Comparison of ENCODE assay signal across 9 cellular contexts in genomic region chr2:103161456-103162289, GRCh38.
DNase-seq lines count a peak whose midpoint lies in the region; ATAC-seq and TF ChIP-seq lines count a peak whose summit lies in the region.
"Had no signal": no experiment of that assay in that cellular context is flagged by ENCODE, and none has a peak within 500 bp of the region (broad histone marks: within the 10 kb centered on the region; RNA-seq: fewer than 3 reads in every experiment).

No MANE protein-coding gene starts in this region.

- no peak overlapping the region for H3K4me3 ChIP-seq in lung

- TF ChIP-seq CTCF in chondrocyte (IDR thresholded peaks at IDR 0.05) (peak; percentile 96), lung (IDR thresholded peaks at IDR 0.05; ENCODE audit: control extremely low read depth, extremely low read depth) (peak; percentile 15)

- H3K4me3 Mint-ChIP-seq in chondrocyte (ENCODE audit: unreplicated experiment) = no peak overlapping the region
- H3K4me3 Mint-ChIP-seq: naive B cell had no signal

- no peaks in the 10 kb centered on the region for H3K9me3 ChIP-seq in lung (ENCODE audit: control insufficient read depth in 2 of 2, insufficient read depth in 1 of 2, low read length in 1 of 2)

- H3K36me3 ChIP-seq in lung (ENCODE audit: control insufficient read depth in 2 of 2, insufficient read depth in 2 of 2, low read length in 2 of 2) = no peaks in the 10 kb centered on the region

- no peaks in the 10 kb centered on the region for H3K9me3 Mint-ChIP-seq in chondrocyte (ENCODE audit: low read depth)

- no peaks in the 10 kb centered on the region for H3K36me3 Mint-ChIP-seq in chondrocyte (ENCODE audit: low read depth)
- H3K36me3 Mint-ChIP-seq: naive B cell had no signal

- no peaks in the 10 kb centered on the region for H3K4me1 ChIP-seq in lung (ENCODE audit: control insufficient read depth in 2 of 2, insufficient read depth in 2 of 2, low read length in 2 of 2)

- ATAC-seq in GM18867 (IDR thresholded peaks at IDR 0.05; ENCODE audit: unreplicated experiment) = peak; percentile 80
- ATAC-seq in HG03558 (IDR thresholded peaks at IDR 0.05; ENCODE audit: extremely low read depth, unreplicated experiment) = peak; percentile 71
- ATAC-seq in lung (ENCODE audit: insufficient read depth, low FRiP score) = no peak
- no peak for ATAC-seq in GM18517 (IDR thresholded peaks at IDR 0.05; ENCODE audit: unreplicated experiment)

- peaks cover 14% of the 10 kb centered on the region for H3K27me3 Mint-ChIP-seq in chondrocyte (ENCODE audit: low read depth)

- DNase-seq in CD1c-positive myeloid dendritic cell (ENCODE audit: extremely low spot score) (peak; percentile 3), NCI-H82 (lab: John Stamatoyannopoulos, UW) (peak; percentile 83), chondrocyte (ENCODE audit: low spot score) (no peak), lung (ENCODE audit: low spot score) (no peak), OCI-M2 (lab: John Stamatoyannopoulos, UW; ENCODE audit: unreplicated experiment) (no peak)
- DNase-seq: naive B cell had no signal

- no peaks in the 10 kb centered on the region for H3K27me3 ChIP-seq in lung (ENCODE audit: control insufficient read depth, insufficient read depth)

- H3K4me1 Mint-ChIP-seq in chondrocyte (ENCODE audit: low read depth) = peaks cover 19% of the 10 kb centered on the region
- H3K4me1 Mint-ChIP-seq: naive B cell had no signal

- no peak overlapping the region for H3K27ac ChIP-seq in lung (ENCODE audit: low read depth in 1 of 2, low read length in 1 of 2)

- whole genome bisulfite sequencing in lung, 2 donors = 38 to 45% methylated on average over 7 of the region's 7 CpGs

- peak overlapping the region; percentile 33 for H3K27ac Mint-ChIP-seq in chondrocyte (ENCODE audit: unreplicated experiment)
- H3K27ac Mint-ChIP-seq: naive B cell had no signal

Comparison
In these comparisons a context has a peak if more than half of its experiments do, and no peak if none do; other contexts are left out.
1. DNase-seq: peak in CD1c-positive myeloid dendritic cell (single experiment) and NCI-H82 (single experiment); none in chondrocyte (single experiment), lung (single experiment) and OCI-M2 (single experiment).
2. ATAC-seq: peak in GM18867 (single experiment) and HG03558 (single experiment); none in lung (single experiment) and GM18517 (single experiment).